ENCODE assay signal across 8 cellular contexts in the genomic region with DNA sequence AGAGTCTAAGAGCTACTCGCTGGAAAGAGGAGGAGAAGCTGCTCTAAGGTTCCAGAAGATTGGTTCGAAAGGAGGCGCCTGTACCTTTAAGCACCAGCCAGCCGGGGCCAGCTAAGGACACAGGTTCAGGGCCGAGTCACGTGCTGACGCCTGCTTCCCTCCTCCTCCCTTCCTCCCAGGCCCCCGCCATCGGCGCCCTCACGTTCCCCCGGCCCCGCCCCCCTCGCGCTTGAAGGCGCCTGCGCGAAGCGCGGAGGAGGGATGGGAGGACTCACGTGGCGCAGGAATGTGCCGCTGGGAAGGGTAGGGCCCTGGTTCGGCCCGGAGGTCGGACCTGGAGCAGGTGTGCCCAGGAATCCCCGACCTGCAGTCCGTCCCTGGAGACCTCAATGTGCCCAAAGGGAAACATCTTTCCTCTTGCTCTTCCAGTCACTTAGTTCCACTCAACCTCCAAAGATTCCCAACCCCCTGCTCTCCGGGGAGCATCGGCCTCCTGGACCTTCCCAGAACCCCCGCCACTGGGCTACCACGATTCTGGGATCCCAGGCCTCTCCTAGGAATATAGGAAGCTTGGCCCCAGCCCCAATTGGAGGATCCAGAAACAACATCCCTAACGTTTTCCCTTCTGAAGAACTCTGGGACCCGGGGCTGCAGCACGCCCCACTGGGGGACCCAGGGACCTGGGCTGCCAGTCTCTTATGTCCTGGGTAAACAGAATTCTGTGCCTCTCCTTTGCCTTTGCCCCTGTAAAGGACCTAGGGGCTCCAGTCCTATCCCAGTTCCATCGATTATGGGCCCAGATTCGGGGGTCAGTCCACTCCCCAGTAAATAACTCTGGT.
A peak's percentile ranks its signal among the peaks of the same experiment; 100 is the strongest.
DNase-seq lines count a peak whose midpoint lies in the region; FAIRE-seq lines count a peak whose summit lies in the region.

No MANE protein-coding gene starts in this region.

- FAIRE-seq in HTR-8/SVneo (lab: Jason Lieb, UNC) = peak; percentile 85

- DNase-seq in NK-92 treated with Interleukin-12 subunit alpha and Interleukin-12 subunit beta, amount 100 ng/mL, for 24 hours (lab: John Stamatoyannopoulos, UW) = peak; percentile 77
- DNase-seq in NK-92 (lab: John Stamatoyannopoulos, UW; ENCODE audit: unreplicated experiment) (no peak), HTR-8/SVneo (ENCODE audit: insufficient read length, low spot score) (peak; percentile 85), NOMO-1 treated with DMSO at 0.1 percent for 48 hours (lab: John Stamatoyannopoulos, UW; ENCODE audit: unreplicated experiment) (peak; percentile 95), medulla oblongata (ENCODE audit: extremely low spot score) (peak; percentile 96)
- DNase-seq in activated CD8-positive, alpha-beta memory T cell treated with anti-CD3 and anti-CD28 coated beads for 4 hours (ENCODE audit: low read depth in 2 of 2) = peak; percentile 81 to 83
- peak; percentile 81 for DNase-seq in effector CD4-positive, alpha-beta T cell
- peak; percentile 85 to 93 (median 87) for DNase-seq in stimulated activated CD4-positive, alpha-beta T cell treated with anti-CD3 and anti-CD28 coated beads, TNF-alpha, amount 100 ng/mL, for 4 hours (ENCODE audit: low read depth in 3 of 3)
